Comparison of ENCODE assay signal across 8 cellular contexts in the genomic region with DNA sequence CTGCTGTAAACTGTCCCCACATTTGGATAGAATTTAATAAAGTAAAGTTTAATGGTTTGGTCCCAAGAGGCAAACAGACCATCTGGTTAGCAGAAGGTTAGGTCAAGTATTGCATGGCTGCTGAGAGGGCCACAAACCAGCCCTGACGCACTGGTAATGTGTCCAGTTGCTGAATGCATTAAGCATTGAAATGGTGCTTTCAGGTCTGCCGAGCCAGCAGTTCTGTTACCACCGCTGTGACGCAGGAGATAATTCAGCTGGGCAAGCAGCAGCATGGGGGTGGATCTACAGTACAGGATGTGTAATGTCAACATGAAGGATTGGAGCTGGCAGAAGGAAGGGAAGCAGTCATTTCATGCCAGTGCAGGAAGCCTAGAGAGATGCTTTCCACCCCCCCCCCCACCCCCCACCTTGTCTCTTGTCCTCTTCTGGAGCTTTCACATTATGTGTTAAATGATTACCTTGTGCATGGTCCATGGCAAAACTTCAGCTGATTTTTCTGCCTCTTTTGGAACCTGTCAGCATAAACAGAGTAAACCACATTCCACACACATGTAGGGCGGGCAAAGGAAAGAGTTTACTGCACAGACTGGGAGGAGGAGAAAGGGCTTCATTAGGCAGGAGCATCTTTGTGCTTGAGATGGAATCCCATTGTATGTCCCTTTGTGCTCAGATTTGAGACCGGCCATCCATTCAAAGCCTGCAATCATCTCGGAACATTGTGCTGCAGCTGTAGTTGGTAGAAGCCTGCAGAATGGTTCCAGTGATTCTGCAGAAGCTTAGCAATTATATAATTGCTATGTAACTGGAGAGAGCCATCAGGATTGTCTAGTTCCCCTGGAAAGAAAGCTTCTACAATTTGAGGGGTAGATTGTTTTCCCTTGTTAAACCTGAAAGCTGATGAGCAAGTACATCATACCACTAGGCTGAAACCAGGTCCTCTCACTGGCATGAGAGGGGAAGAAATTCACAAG. TPM values are rescaled to one million over a fixed set of nuclear protein-coding genes. Genes with fewer than 3 reads are reported as not detected.
DNase-seq lines count a peak whose midpoint lies in the region; ATAC-seq lines count a peak whose summit lies in the region.

No MANE protein-coding gene starts in this region.

- no peaks in the 10 kb centered on the region for H3K4me1 Mint-ChIP-seq in activated CD8-positive, alpha-beta memory T cell treated with anti-CD3 and anti-CD28 coated beads, Interleukin-2, amount 10 ng/mL, durations not matched to agents 7 days and 5 days

- H3K27me3 ChIP-seq in mucosa of rectum (ENCODE audit: control insufficient read depth in 2 of 2, insufficient read depth in 2 of 2, low read length in 2 of 2) = no peaks in the 10 kb centered on the region

- H3K36me3 ChIP-seq in mucosa of rectum (ENCODE audit: control insufficient read depth in 2 of 2, insufficient read depth in 2 of 2, low read length in 2 of 2) = no peaks in the 10 kb centered on the region

- H3K4me3 Mint-ChIP-seq in activated CD8-positive, alpha-beta memory T cell treated with anti-CD3 and anti-CD28 coated beads, Interleukin-2, amount 10 ng/mL, durations not matched to agents 7 days and 5 days = no peak overlapping the region

- H3K9me3 Mint-ChIP-seq in activated CD8-positive, alpha-beta memory T cell treated with anti-CD3 and anti-CD28 coated beads, Interleukin-2, amount 10 ng/mL, durations not matched to agents 7 days and 5 days (ENCODE audit: low read depth) = peaks cover 2% of the 10 kb centered on the region

- H3K4me3 ChIP-seq in mucosa of rectum (ENCODE audit: low read length in 2 of 2) = peak overlapping the region in 1 of 2 donors; percentile 1

- no peak for ATAC-seq in HG03520 (IDR thresholded peaks at IDR 0.05; ENCODE audit: unreplicated experiment)
- ATAC-seq in activated CD8-positive, alpha-beta memory T cell treated with anti-CD3 and anti-CD28 coated beads, Interleukin-2, amount 10 ng/mL, durations not matched to agents 7 days and 5 days = no peak

- H3K9ac ChIP-seq in mucosa of rectum (ENCODE audit: low read depth in 1 of 2, low read length in 2 of 2) = no peak overlapping the region

- H3K36me3 Mint-ChIP-seq in activated CD8-positive, alpha-beta memory T cell treated with anti-CD3 and anti-CD28 coated beads, Interleukin-2, amount 10 ng/mL, durations not matched to agents 7 days and 5 days = no peaks in the 10 kb centered on the region

- DNase-seq in COLO668 (lab: John Stamatoyannopoulos, UW; ENCODE audit: unreplicated experiment) (peak; percentile 69), NCI-H446 treated with DMSO at 0.1 percent for 48 hours (lab: John Stamatoyannopoulos, UW) (peak; percentile 67), epithelial cell of prostate (ENCODE audit: low read depth, low spot score) (peak; percentile 77)
- no peak for DNase-seq in activated T-cell treated with anti-CD3 and anti-CD28 coated beads, Interleukin-2, amount 50 U/mL, for 1 hour
- DNase-seq in activated naive CD4-positive, alpha-beta T cell treated with Interleukin-2 at 50 U/mL for 16 hours = no peak
- DNase-seq in activated CD8-positive, alpha-beta memory T cell treated with anti-CD3 and anti-CD28 coated beads, Interleukin-2, amount 10 ng/mL, durations not matched to agents 7 days and 5 days = no peak

- CTCF ChIA-PET in activated CD8-positive, alpha-beta memory T cell treated with anti-CD3 and anti-CD28 coated beads, Interleukin-2, amount 10 ng/mL, durations not matched to agents 7 days and 5 days (lab: Charles Lee) = no interaction called here

- H3K27ac ChIP-seq in epithelial cell of prostate (peak overlapping the region; percentile 62), mucosa of rectum (ENCODE audit: low read depth in 2 of 2, low read length in 2 of 2) (peak overlapping the region; percentile 19 to 41)

- H3K9me3 ChIP-seq in mucosa of rectum (ENCODE audit: control insufficient read depth in 2 of 2, low read length in 2 of 2) = no peaks in the 10 kb centered on the region

- H3K27me3 Mint-ChIP-seq in activated CD8-positive, alpha-beta memory T cell treated with anti-CD3 and anti-CD28 coated beads, Interleukin-2, amount 10 ng/mL, durations not matched to agents 7 days and 5 days = no peaks in the 10 kb centered on the region

- no peak overlapping the region for H3K27ac Mint-ChIP-seq in activated CD8-positive, alpha-beta memory T cell treated with anti-CD3 and anti-CD28 coated beads, Interleukin-2, amount 10 ng/mL, durations not matched to agents 7 days and 5 days

- H3K4me1 ChIP-seq in mucosa of rectum (ENCODE audit: control insufficient read depth in 2 of 2, insufficient read depth in 2 of 2, low read length in 2 of 2) = peaks cover 8 to 11% of the 10 kb centered on the region in 2 donors

RNA-seq across cellular contexts. Expression of a gene that starts 16.3 kb away (rescaled TPM):
- total RNA-seq in activated CD8-positive, alpha-beta memory T cell treated with anti-CD3 and anti-CD28 coated beads, Interleukin-2, amount 10 ng/mL, durations not matched to agents 7 days and 5 days = under 1 TPM; 0.18 to 0.26 TPM

Comparison
In these comparisons a context has a peak if more than half of its experiments do, and no peak if none do; other contexts are left out.
1. DNase-seq: peak in COLO668 (single experiment), NCI-H446 treated with DMSO at 0.1 percent for 48 hours (single experiment) and epithelial cell of prostate (single experiment); none in activated T-cell treated with anti-CD3 and anti-CD28 coated beads, Interleukin-2, amount 50 U/mL, for 1 hour (single experiment), activated naive CD4-positive, alpha-beta T cell treated with Interleukin-2 at 50 U/mL for 16 hours (single experiment) and activated CD8-positive, alpha-beta memory T cell treated with anti-CD3 and anti-CD28 coated beads, Interleukin-2, amount 10 ng/mL, durations not matched to agents 7 days and 5 days (single experiment).